ENCODE assay signal across 20 cellular contexts in the genomic region with DNA sequence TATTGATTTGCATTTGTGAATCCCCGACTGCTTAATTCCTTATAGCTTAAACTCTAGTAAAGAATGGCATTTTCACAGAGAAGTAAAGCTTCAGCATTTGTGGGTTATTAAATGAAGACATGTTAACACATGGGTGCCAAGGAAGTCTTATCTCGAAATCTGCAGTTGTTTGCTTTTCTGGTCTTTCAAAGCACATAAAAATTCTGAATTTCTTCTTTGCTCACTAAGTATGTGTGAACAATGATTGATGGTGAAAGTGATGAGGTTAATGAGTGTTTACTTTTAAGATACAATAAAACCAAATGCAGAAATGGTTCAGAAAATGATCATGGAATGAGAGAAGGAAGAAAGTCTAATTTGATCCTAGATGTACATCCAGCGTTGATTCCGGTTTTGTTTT.
"Had no signal": no experiment of that assay in that cellular context is flagged by ENCODE, and none has a peak within 500 bp of the region (broad histone marks: within the 10 kb centered on the region; RNA-seq: fewer than 3 reads in every experiment).

No MANE protein-coding gene starts in this region.

- H3K36me3 Mint-ChIP-seq: naive thymus-derived CD8-positive, alpha-beta T cell had no signal

- H3K9me3 Mint-ChIP-seq: dendritic cell treated with granulocyte-macrophage colony-stimulating factor and Interleukin-4, amounts not matched to agents 40 ng/mL and 50 ng/mL, for 4 days; endodermal cell; naive thymus-derived CD8-positive, alpha-beta T cell; nephron progenitor cell; stimulated activated naive CD8-positive, alpha-beta T cell treated with anti-CD3 and anti-CD28 coated beads, Interleukin-15, amount 100 ng/mL, for 72 hours had no signal

- H3K4me3 Mint-ChIP-seq: dendritic cell treated with granulocyte-macrophage colony-stimulating factor and Interleukin-4, amounts not matched to agents 40 ng/mL and 50 ng/mL, for 4 days; endodermal cell; naive thymus-derived CD8-positive, alpha-beta T cell; nephron progenitor cell; stimulated activated naive CD8-positive, alpha-beta T cell treated with anti-CD3 and anti-CD28 coated beads, Interleukin-15, amount 100 ng/mL, for 72 hours had no signal

- H3K4me1 Mint-ChIP-seq: endodermal cell; stimulated activated naive CD8-positive, alpha-beta T cell treated with anti-CD3 and anti-CD28 coated beads, Interleukin-15, amount 100 ng/mL, for 72 hours had no signal

- DNase-seq: effector CD8-positive, alpha-beta T cell; endodermal cell; erythroblast; esophagus squamous epithelium; hypothalamus; left ventricle myocardium superior; lower lobe of right lung; naive thymus-derived CD8-positive, alpha-beta T cell; nephron progenitor cell; nucleus accumbens; stimulated activated CD4-positive, alpha-beta T cell treated with anti-CD3 and anti-CD28 coated beads, Interleukin-12 subunit alpha, Interleukin-12 subunit beta, amount 100 ng/mL, for 4 hours; stimulated activated CD4-positive, alpha-beta T cell treated with anti-CD3 and anti-CD28 coated beads, Interleukin-1b, Interleukin-23, amount 100 ng/mL, for 48 hours; stimulated activated CD4-positive, alpha-beta T cell treated with anti-CD3 and anti-CD28 coated beads, Interleukin-4, amount 100 ng/mL, for 1 hour; stimulated activated CD8-positive, alpha-beta memory T cell treated with anti-CD3 and anti-CD28 coated beads, Interleukin-4, amount 100 ng/mL, for 48 hours; stimulated activated naive CD4-positive, alpha-beta T cell; stimulated activated naive CD8-positive, alpha-beta T cell treated with anti-CD3 and anti-CD28 coated beads, Interleukin-15, amount 100 ng/mL, for 72 hours; transverse colon; upper lobe of right lung had no signal

- ATAC-seq: left ventricle myocardium superior; naive thymus-derived CD8-positive, alpha-beta T cell; sciatic nerve; stimulated activated naive CD8-positive, alpha-beta T cell treated with anti-CD3 and anti-CD28 coated beads, Interleukin-15, amount 100 ng/mL, for 72 hours had no signal

- H3K27ac Mint-ChIP-seq: dendritic cell treated with granulocyte-macrophage colony-stimulating factor and Interleukin-4, amounts not matched to agents 40 ng/mL and 50 ng/mL, for 4 days; endodermal cell; naive thymus-derived CD8-positive, alpha-beta T cell; stimulated activated naive CD8-positive, alpha-beta T cell treated with anti-CD3 and anti-CD28 coated beads, Interleukin-15, amount 100 ng/mL, for 72 hours had no signal
